8 cellular contexts compared by ENCODE assay signal in genomic region chr4:81351653-81352455, GRCh38.
DNase-seq lines count a peak whose midpoint lies in the region; ATAC-seq and TF ChIP-seq lines count a peak whose summit lies in the region.

No MANE protein-coding gene starts in this region.

- CTCF ChIA-PET in activated CD4-positive, alpha-beta T cell treated with anti-CD3 and anti-CD28 coated beads, Interleukin-2, amount 10 ng/mL, durations not matched to agents 7 days and 5 days (lab: Charles Lee) = interaction anchor here (0.8 kb wide), 1 partner anchor 281 kb away, joined by 3 read pairs; no protein-coding TSS in a partner anchor

- ATAC-seq in GM19025 (IDR thresholded peaks at IDR 0.05; ENCODE audit: low read depth, unreplicated experiment) (peak; percentile 77), HG03139 (IDR thresholded peaks at IDR 0.05; ENCODE audit: unreplicated experiment) (peak; percentile 87)

- H3K27me3 Mint-ChIP-seq in activated CD4-positive, alpha-beta T cell treated with anti-CD3 and anti-CD28 coated beads, Interleukin-2, amount 10 ng/mL, durations not matched to agents 7 days and 5 days = no peaks in the 10 kb centered on the region

- H3K36me3 Mint-ChIP-seq in activated CD4-positive, alpha-beta T cell treated with anti-CD3 and anti-CD28 coated beads, Interleukin-2, amount 10 ng/mL, durations not matched to agents 7 days and 5 days (ENCODE audit: low read depth) = no peaks in the 10 kb centered on the region

- H3K27ac Mint-ChIP-seq in activated CD4-positive, alpha-beta T cell treated with anti-CD3 and anti-CD28 coated beads, Interleukin-2, amount 10 ng/mL, durations not matched to agents 7 days and 5 days = no peak overlapping the region

- no peak overlapping the region for H3K27ac ChIP-seq in C4-2B

- peak; percentile 87 for TF ChIP-seq CTCF in C4-2B (conservative IDR thresholded peaks at IDR 0.05)

- no peaks in the 10 kb centered on the region for H3K9me3 Mint-ChIP-seq in activated CD4-positive, alpha-beta T cell treated with anti-CD3 and anti-CD28 coated beads, Interleukin-2, amount 10 ng/mL, durations not matched to agents 7 days and 5 days

- POLR2A ChIA-PET in activated CD4-positive, alpha-beta T cell treated with anti-CD3 and anti-CD28 coated beads, Interleukin-2, amount 10 ng/mL, durations not matched to agents 7 days and 5 days (lab: Charles Lee) = no interaction called here

- H3K4me1 Mint-ChIP-seq in activated CD4-positive, alpha-beta T cell treated with anti-CD3 and anti-CD28 coated beads, Interleukin-2, amount 10 ng/mL, durations not matched to agents 7 days and 5 days = no peaks in the 10 kb centered on the region

- H3K4me3 Mint-ChIP-seq in activated CD4-positive, alpha-beta T cell treated with anti-CD3 and anti-CD28 coated beads, Interleukin-2, amount 10 ng/mL, durations not matched to agents 7 days and 5 days = no peak overlapping the region

- DNase-seq in NCI-H226 (peak; percentile 5), dermis blood vessel endothelial cell (peak; percentile 78), medulla oblongata (ENCODE audit: extremely low spot score) (peak; percentile 85)
- DNase-seq in activated CD4-positive, alpha-beta T cell treated with anti-CD3 and anti-CD28 coated beads, Interleukin-2, amount 10 ng/mL, durations not matched to agents 7 days and 5 days = peak; percentile 70
- peak; percentile 27 to 31 for DNase-seq in stimulated activated CD8-positive, alpha-beta memory T cell treated with anti-CD3 and anti-CD28 coated beads, Interleukin-15, amount 100 ng/mL, for 48 hours (ENCODE audit: low read depth in 2 of 2)

Comparison
In these comparisons a context has a peak if more than half of its experiments do, and no peak if none do; other contexts are left out.
1. DNase-seq: peak in every context shown above with its lines; median percentile 85 in medulla oblongata; 78 in dermis blood vessel endothelial cell; 70 in activated CD4-positive, alpha-beta T cell treated with anti-CD3 and anti-CD28 coated beads, Interleukin-2, amount 10 ng/mL, durations not matched to agents 7 days and 5 days; 29 in stimulated activated CD8-positive, alpha-beta memory T cell treated with anti-CD3 and anti-CD28 coated beads, Interleukin-15, amount 100 ng/mL, for 48 hours; 5 in NCI-H226.